ENCODE assay signal across 9 cellular contexts in genomic region chr2:120313695-120314615, GRCh38. TPM values are rescaled to one million over a fixed set of nuclear protein-coding genes. Genes with fewer than 3 reads are reported as not detected.
DNase-seq lines count a peak whose midpoint lies in the region; ATAC-seq and TF ChIP-seq lines count a peak whose summit lies in the region.
"Had no signal": no experiment of that assay in that cellular context is flagged by ENCODE, and none has a peak within 500 bp of the region (broad histone marks: within the 10 kb centered on the region; RNA-seq: fewer than 3 reads in every experiment).

No MANE protein-coding gene starts in this region.

- H3K9me3 ChIP-seq in Peyer's patch = no peaks in the 10 kb centered on the region
- no peaks in the 10 kb centered on the region for H3K9me3 ChIP-seq in prostate gland

- no peak for ATAC-seq in HG03571 (IDR thresholded peaks at IDR 0.05; ENCODE audit: unreplicated experiment)
- no peak for ATAC-seq in HG03097 (IDR thresholded peaks at IDR 0.05; ENCODE audit: low FRiP score, unreplicated experiment)

- H3K4me1 ChIP-seq in Peyer's patch = peaks cover 0 to 19% (median 0%) of the 10 kb centered on the region in 4 donors
- H3K4me1 ChIP-seq in prostate gland (replicated peaks) = no peaks in the 10 kb centered on the region

- CTCF ChIA-PET in Calu3 (lab: Charles Lee) = interaction anchor here (0.7 to 1.6 kb wide), 11 partner anchors 10 to 367 kb away, joined by 3 to 14 read pairs (median 4); partner anchors contain the start of genes RALB and TMEM185B

- BruUV-seq in Calu3 (replicated peaks; lab: Mats Ljungman, UMichigan) = no TSS peak

- peaks cover 0 to 7% of the 10 kb centered on the region in 2 donors for H3K27me3 ChIP-seq in Peyer's patch
- H3K27me3 ChIP-seq in prostate gland (replicated peaks; ENCODE audit: insufficient read depth) = no peaks in the 10 kb centered on the region

- H3K4me1 Mint-ChIP-seq in Calu3 (ENCODE audit: low read depth, unreplicated experiment) = peaks cover 9% of the 10 kb centered on the region

- peaks cover 11% of the 10 kb centered on the region for H3K36me3 Mint-ChIP-seq in Calu3 (ENCODE audit: insufficient read depth, unreplicated experiment)
- H3K36me3 Mint-ChIP-seq: activated naive CD4-positive, alpha-beta T cell treated with anti-CD3 and anti-CD28 coated beads, Interleukin-2, amount 50 U/mL, for 72 hours had no signal

- DNase-seq in Calu3 = no peak
- no peak for DNase-seq in Peyer's patch
- DNase-seq in fibroblast of mammary gland (ENCODE audit: low read depth) = no peak
- peak; percentile 12 for DNase-seq in prostate gland (ENCODE audit: low spot score)
- DNase-seq in RPMI8226 = no peak
- no peak for DNase-seq in cerebellar nuclear complex (lab: John Stamatoyannopoulos, UW)

- H3K27me3 Mint-ChIP-seq in Calu3 (ENCODE audit: unreplicated experiment) = peaks cover 51% of the 10 kb centered on the region

- H3K9me3 Mint-ChIP-seq in Calu3 (ENCODE audit: low read depth, unreplicated experiment) = no peaks in the 10 kb centered on the region
- H3K9me3 Mint-ChIP-seq: activated naive CD4-positive, alpha-beta T cell treated with anti-CD3 and anti-CD28 coated beads, Interleukin-2, amount 50 U/mL, for 72 hours had no signal

- H3K27ac ChIP-seq in Peyer's patch = no peak overlapping the region
- peak overlapping the region; percentile 59 to 72 for H3K27ac ChIP-seq in prostate gland

- H3K4me3 Mint-ChIP-seq in Calu3 (ENCODE audit: low read depth, unreplicated experiment) = peak overlapping the region; percentile 79

- intact Hi-C loops in Calu3 (cut with micrococcal nuclease; ENCODE audit: unreplicated experiment) = loop anchor here (1.0 to 5.0 kb wide), 4 partner anchors 61 to 612 kb away; no protein-coding TSS in a partner anchor
- intact Hi-C loops in prostate gland (cut with DNase I) = loop anchor here (5.0 to 10.0 kb wide), 3 partner anchors 62 to 362 kb away; partner anchors contain the start of gene RALB

- peak overlapping the region; percentile 42 for H3K27ac Mint-ChIP-seq in Calu3 (ENCODE audit: unreplicated experiment)

- H3K36me3 ChIP-seq in Peyer's patch (no peaks in the 10 kb centered on the region), prostate gland (no peaks in the 10 kb centered on the region)

- 67% methylated on average over 39 of the region's 39 CpGs for WGBS in prostate gland

- TF ChIP-seq POLR2A in Peyer's patch (IDR thresholded peaks at IDR 0.05) (no peak), prostate gland (IDR thresholded peaks at IDR 0.05) (no peak)

- peak overlapping the region; percentile 7 to 54 (median 38) for H3K4me3 ChIP-seq in Peyer's patch
- H3K4me3 ChIP-seq in fibroblast of mammary gland (ENCODE audit: control insufficient read depth, low read depth, low read length) = peak overlapping the region; percentile 58
- H3K4me3 ChIP-seq in prostate gland = peak overlapping the region; percentile 21 to 31

- TF ChIP-seq CTCF in Calu3 (IDR thresholded peaks at IDR 0.05; ENCODE audit: unreplicated experiment) = no peak
- TF ChIP-seq CTCF in Peyer's patch (IDR thresholded peaks at IDR 0.05) = no peak
- TF ChIP-seq CTCF in fibroblast of mammary gland (conservative IDR thresholded peaks at IDR 0.05; ENCODE audit: control insufficient read depth, insufficient read depth, low read depth, low read length) = no peak
- TF ChIP-seq CTCF in prostate gland (IDR thresholded peaks at IDR 0.05) = no peak

RNA-seq across cellular contexts. Expression of gene INHBB, which starts 32.0 kb away (rescaled TPM):
- total RNA-seq in Calu3 (2022) (not detected in 2 replicates), Peyer's patch (1 to 10 TPM in 1 of 4 donors, under 1 TPM in 2, not detected in 1; 0.70 to 1.1 (median 0.95) TPM), prostate gland (10 to 100 TPM; 35.9 to 83.7 TPM)
- total RNA-seq: activated naive CD4-positive, alpha-beta T cell treated with anti-CD3 and anti-CD28 coated beads, Interleukin-2, amount 50 U/mL, for 72 hours had no signal

Comparison
In these comparisons a context has a peak if more than half of its experiments do, and no peak if none do; other contexts are left out.
1. H3K27ac ChIP-seq: peak in prostate gland (2 of 2); none in Peyer's patch (0 of 4).
2. RNA of gene INHBB, which starts 32.0 kb away (total RNA-seq): 35.9 to 83.7 TPM in prostate gland; 0.70 to 1.1 TPM in Peyer's patch and not detected in Calu3; every median in the first group is over 10 times any median in the second.
3. Peak in every context shown above with its lines, with median percentiles within 50 percentile points of each other: H3K4me3 ChIP-seq.